Comparison of ENCODE assay signal across 8 cellular contexts in the genomic region with DNA sequence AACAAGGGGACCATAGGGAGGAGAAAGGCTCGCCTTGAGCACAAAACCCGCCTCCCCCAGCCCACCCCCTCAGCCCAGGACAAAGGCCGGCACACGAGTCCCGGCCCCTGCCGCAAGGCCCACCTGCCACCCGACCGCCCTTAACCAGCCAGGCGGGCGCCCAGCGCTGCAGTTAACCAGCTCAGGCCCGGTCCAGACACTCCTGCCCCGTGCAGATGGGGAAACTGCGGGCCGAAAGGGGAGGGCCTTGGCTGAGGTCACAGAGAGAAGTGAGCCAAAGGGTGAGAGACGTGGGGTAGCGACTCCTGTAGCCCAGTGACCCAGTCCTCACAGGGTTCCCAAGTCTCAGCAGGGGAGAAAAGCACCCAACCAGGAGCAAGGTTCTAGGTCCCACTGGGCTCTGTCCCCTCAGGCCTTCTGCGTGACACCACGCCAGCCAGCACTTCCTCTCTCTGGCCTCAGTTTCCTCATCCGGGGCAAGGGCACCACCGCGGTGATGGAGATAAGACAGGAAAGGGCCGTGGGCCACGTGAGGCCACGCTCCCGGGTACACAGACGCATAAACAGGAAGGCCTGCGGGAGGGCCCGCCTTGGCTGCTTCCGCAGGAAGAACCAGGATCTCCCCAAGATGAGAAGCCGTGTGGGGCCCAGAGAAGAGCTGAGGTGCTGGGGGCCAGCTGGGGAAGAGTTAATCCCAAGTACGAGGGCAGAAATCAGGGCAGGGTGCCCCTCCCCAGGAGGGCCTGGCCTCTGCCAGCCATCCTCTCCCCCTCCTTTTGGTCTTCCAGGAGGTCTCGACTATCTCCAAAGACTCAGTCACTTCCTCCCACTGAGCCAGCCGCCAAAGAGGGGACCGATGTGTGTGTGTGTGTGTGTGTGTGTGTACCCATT. TPM values are rescaled to one million over a fixed set of nuclear protein-coding genes. Genes with fewer than 3 reads are reported as not detected.
A peak's percentile ranks its signal among the peaks of the same experiment; 100 is the strongest.
DNase-seq lines count a peak whose midpoint lies in the region; ATAC-seq and TF ChIP-seq lines count a peak whose summit lies in the region.

No MANE protein-coding gene starts in this region.

- H3K27ac Mint-ChIP-seq in activated naive CD8-positive, alpha-beta T cell: peak overlapping the region; percentile 92
- no peak overlapping the region for H3K27ac Mint-ChIP-seq in GM23338

- no peak for TF ChIP-seq CTCF in GM23338 (conservative IDR thresholded peaks at IDR 0.05; ENCODE audit: low read depth in 2 of 2)

- H4K20me1 ChIP-seq in GM23338 (replicated peaks; ENCODE audit: insufficient read depth): no peaks in the 10 kb centered on the region

- H3K4me2 ChIP-seq in GM23338: no peak overlapping the region

- H3K4me3 ChIP-seq in GM23338: no peak overlapping the region

- DNase-seq in T follicular helper cell (ENCODE audit: low read depth) (peak; percentile 60), medulla oblongata (ENCODE audit: extremely low spot score) (peak; percentile 77), HEK293T (ENCODE audit: extremely low spot score) (no peak), GM23338 (ENCODE audit: low spot score) (no peak)
- peak; percentile 42 to 59 for DNase-seq in stimulated activated CD8-positive, alpha-beta memory T cell treated with anti-CD3 and anti-CD28 coated beads, Interleukin-2, amount 100 ng/mL, for 1 hour (ENCODE audit: low read depth in 2 of 2)

- H3K4me1 Mint-ChIP-seq in activated naive CD8-positive, alpha-beta T cell (ENCODE audit: low read depth): peaks cover 54% of the 10 kb centered on the region
- peaks cover 46% of the 10 kb centered on the region for H3K4me1 Mint-ChIP-seq in GM23338

- peaks cover 3% of the 10 kb centered on the region for H3K36me3 Mint-ChIP-seq in activated naive CD8-positive, alpha-beta T cell
- no peaks in the 10 kb centered on the region for H3K36me3 Mint-ChIP-seq in GM23338 (ENCODE audit: low read depth)

- no peaks in the 10 kb centered on the region for H3K9me3 Mint-ChIP-seq in activated naive CD8-positive, alpha-beta T cell (ENCODE audit: low read depth)
- H3K9me3 Mint-ChIP-seq in GM23338: no peaks in the 10 kb centered on the region

- peaks cover 22% of the 10 kb centered on the region; the same call in 1 of the 2 replicates for H3K4me1 ChIP-seq in GM23338 (ENCODE audit: insufficient read depth)

- no peaks in the 10 kb centered on the region for H3F3A ChIP-seq in GM23338 (replicated peaks; ENCODE audit: low read depth)

- H3K27ac ChIP-seq in GM23338 (ENCODE audit: low read depth): no peak overlapping the region

- peak overlapping the region; percentile 91 for H3K4me3 Mint-ChIP-seq in activated naive CD8-positive, alpha-beta T cell
- H3K4me3 Mint-ChIP-seq in GM23338: no peak overlapping the region

- H3K9me2 ChIP-seq in GM23338 (ENCODE audit: insufficient read depth): no peaks in the 10 kb centered on the region

- POLR2A ChIA-PET in HEK293T (lab: Yijun Ruan, JAX): no interaction called here

- H2AFZ ChIP-seq in GM23338: no peak overlapping the region

- CTCF ChIA-PET in HEK293T (lab: Yijun Ruan, JAX): no interaction called here

- H3K79me2 ChIP-seq in GM23338 (replicated peaks; ENCODE audit: insufficient read depth): no peaks in the 10 kb centered on the region

- no peaks in the 10 kb centered on the region for H3K36me3 ChIP-seq in GM23338 (ENCODE audit: insufficient read depth)

- ATAC-seq in GM21576 (IDR thresholded peaks at IDR 0.05; ENCODE audit: unreplicated experiment) (peak; percentile 41), GM23338 (no peak), HG02938 (IDR thresholded peaks at IDR 0.05; ENCODE audit: unreplicated experiment) (no peak)

- no peaks in the 10 kb centered on the region for H3K27me3 Mint-ChIP-seq in activated naive CD8-positive, alpha-beta T cell
- H3K27me3 Mint-ChIP-seq in GM23338 (ENCODE audit: insufficient read depth, low read depth, poor library complexity): peaks cover 15% of the 10 kb centered on the region

- no peaks in the 10 kb centered on the region for H3K27me3 ChIP-seq in GM23338 (ENCODE audit: insufficient read depth)

TF ChIP-seq in HEK293T, 16 proteins besides CTCF, POLR2A, EP300 and RAD21:
- TF ChIP-seq NFRKB (IDR thresholded peaks at IDR 0.05) (no peak), FOXM1 (IDR thresholded peaks at IDR 0.05; ENCODE audit: borderline replicate concordance) (no peak), BHLHE40 (IDR thresholded peaks at IDR 0.05; ENCODE audit: borderline replicate concordance) (no peak), CTBP1 (IDR thresholded peaks at IDR 0.05; ENCODE audit: borderline replicate concordance) (no peak), FOXK2 (IDR thresholded peaks at IDR 0.05) (no peak), L3MBTL2 (conservative IDR thresholded peaks at IDR 0.05) (no peak), ARNT (IDR thresholded peaks at IDR 0.05) (no peak), FOXA1 (IDR thresholded peaks at IDR 0.05) (no peak), TARDBP (IDR thresholded peaks at IDR 0.05) (no peak), LEF1 (IDR thresholded peaks at IDR 0.05; ENCODE audit: borderline replicate concordance) (no peak), HDGF (IDR thresholded peaks at IDR 0.05; ENCODE audit: borderline replicate concordance) (no peak), SUZ12 (IDR thresholded peaks at IDR 0.05) (no peak), ZNF384 (IDR thresholded peaks at IDR 0.05) (no peak), SP1 (IDR thresholded peaks at IDR 0.05) (no peak), ELF4 (IDR thresholded peaks at IDR 0.05) (no peak)
- TF ChIP-seq, protein P1, sequence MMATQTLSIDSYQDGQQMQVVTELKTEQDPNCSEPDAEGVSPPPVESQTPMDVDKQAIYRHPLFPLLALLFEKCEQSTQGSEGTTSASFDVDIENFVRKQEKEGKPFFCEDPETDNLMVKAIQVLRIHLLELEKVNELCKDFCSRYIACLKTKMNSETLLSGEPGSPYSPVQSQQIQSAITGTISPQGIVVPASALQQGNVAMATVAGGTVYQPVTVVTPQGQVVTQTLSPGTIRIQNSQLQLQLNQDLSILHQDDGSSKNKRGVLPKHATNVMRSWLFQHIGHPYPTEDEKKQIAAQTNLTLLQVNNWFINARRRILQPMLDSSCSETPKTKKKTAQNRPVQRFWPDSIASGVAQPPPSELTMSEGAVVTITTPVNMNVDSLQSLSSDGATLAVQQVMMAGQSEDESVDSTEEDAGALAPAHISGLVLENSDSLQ (IDR thresholded peaks at IDR 0.05): no peak

TF ChIP-seq in GM23338, 12 proteins besides CTCF, POLR2A, EP300 and RAD21 (continues in another document):
- TF ChIP-seq ZNF331 (CRISPR knock-in tag; IDR thresholded peaks at IDR 0.05; ENCODE audit: low read depth): no peak
- TF ChIP-seq, protein P2, sequence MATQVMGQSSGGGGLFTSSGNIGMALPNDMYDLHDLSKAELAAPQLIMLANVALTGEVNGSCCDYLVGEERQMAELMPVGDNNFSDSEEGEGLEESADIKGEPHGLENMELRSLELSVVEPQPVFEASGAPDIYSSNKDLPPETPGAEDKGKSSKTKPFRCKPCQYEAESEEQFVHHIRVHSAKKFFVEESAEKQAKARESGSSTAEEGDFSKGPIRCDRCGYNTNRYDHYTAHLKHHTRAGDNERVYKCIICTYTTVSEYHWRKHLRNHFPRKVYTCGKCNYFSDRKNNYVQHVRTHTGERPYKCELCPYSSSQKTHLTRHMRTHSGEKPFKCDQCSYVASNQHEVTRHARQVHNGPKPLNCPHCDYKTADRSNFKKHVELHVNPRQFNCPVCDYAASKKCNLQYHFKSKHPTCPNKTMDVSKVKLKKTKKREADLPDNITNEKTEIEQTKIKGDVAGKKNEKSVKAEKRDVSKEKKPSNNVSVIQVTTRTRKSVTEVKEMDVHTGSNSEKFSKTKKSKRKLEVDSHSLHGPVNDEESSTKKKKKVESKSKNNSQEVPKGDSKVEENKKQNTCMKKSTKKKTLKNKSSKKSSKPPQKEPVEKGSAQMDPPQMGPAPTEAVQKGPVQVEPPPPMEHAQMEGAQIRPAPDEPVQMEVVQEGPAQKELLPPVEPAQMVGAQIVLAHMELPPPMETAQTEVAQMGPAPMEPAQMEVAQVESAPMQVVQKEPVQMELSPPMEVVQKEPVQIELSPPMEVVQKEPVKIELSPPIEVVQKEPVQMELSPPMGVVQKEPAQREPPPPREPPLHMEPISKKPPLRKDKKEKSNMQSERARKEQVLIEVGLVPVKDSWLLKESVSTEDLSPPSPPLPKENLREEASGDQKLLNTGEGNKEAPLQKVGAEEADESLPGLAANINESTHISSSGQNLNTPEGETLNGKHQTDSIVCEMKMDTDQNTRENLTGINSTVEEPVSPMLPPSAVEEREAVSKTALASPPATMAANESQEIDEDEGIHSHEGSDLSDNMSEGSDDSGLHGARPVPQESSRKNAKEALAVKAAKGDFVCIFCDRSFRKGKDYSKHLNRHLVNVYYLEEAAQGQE (IDR thresholded peaks at IDR 0.05; ENCODE audit: unreplicated experiment): no peak
- no peak for TF ChIP-seq JUNB (IDR thresholded peaks at IDR 0.05; ENCODE audit: unreplicated experiment)
- TF ChIP-seq EZH2 (IDR thresholded peaks at IDR 0.05; ENCODE audit: low read depth, unreplicated experiment): no peak
- no peak for TF ChIP-seq ZNF114 (CRISPR knock-in tag; IDR thresholded peaks at IDR 0.05)
- no peak for TF ChIP-seq POLR2AphosphoS5 (IDR thresholded peaks at IDR 0.05; ENCODE audit: low read depth)
- no peak for TF ChIP-seq CREB1 (CRISPR knock-in tag; IDR thresholded peaks at IDR 0.05; ENCODE audit: low read depth)
- TF ChIP-seq, protein P3, sequence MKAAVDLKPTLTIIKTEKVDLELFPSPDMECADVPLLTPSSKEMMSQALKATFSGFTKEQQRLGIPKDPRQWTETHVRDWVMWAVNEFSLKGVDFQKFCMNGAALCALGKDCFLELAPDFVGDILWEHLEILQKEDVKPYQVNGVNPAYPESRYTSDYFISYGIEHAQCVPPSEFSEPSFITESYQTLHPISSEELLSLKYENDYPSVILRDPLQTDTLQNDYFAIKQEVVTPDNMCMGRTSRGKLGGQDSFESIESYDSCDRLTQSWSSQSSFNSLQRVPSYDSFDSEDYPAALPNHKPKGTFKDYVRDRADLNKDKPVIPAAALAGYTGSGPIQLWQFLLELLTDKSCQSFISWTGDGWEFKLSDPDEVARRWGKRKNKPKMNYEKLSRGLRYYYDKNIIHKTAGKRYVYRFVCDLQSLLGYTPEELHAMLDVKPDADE (IDR thresholded peaks at IDR 0.05): no peak
- TF ChIP-seq EZH2phosphoT487 (IDR thresholded peaks at IDR 0.05; ENCODE audit: unreplicated experiment): no peak
- no peak for TF ChIP-seq STAT1 (IDR thresholded peaks at IDR 0.05; ENCODE audit: unreplicated experiment)

RNA-seq across cellular contexts. Expression of a gene that starts 1.8 kb away (rescaled TPM):
- 1.9 and 3.8 TPM in 2 replicates for total RNA-seq in GM23338 (2014; rRNA removed; shearing (Covaris generic))
- polyA plus RNA-seq in GM23338 (2016; fragmentation: Nextera tagmentation; extraction: Ambion mirVana): 1.1 and 1.4 TPM in 2 replicates

RNA-seq across cellular contexts. Expression of a gene that starts 34.9 kb away (rescaled TPM):
- total RNA-seq in GM23338 (2014; rRNA removed; shearing (Covaris generic)): 17.0 and 17.2 TPM in 2 replicates
- 5.4 and 5.8 TPM in 2 replicates for polyA plus RNA-seq in GM23338 (2016; fragmentation: Nextera tagmentation; extraction: Ambion mirVana)

RNA-seq across cellular contexts. Expression of a gene that starts 57.1 kb away (rescaled TPM):
- total RNA-seq in GM23338 (2014; rRNA removed; shearing (Covaris generic)): 0.35 and 0.62 TPM in 2 replicates
- polyA plus RNA-seq in GM23338 (2016; fragmentation: Nextera tagmentation; extraction: Ambion mirVana): 0.18 and 0.23 TPM in 2 replicates

Comparison
In these comparisons a context has a peak if more than half of its experiments do, and no peak if none do; other contexts are left out.
1. DNase-seq: peak in T follicular helper cell (single experiment), medulla oblongata (single experiment) and stimulated activated CD8-positive, alpha-beta memory T cell treated with anti-CD3 and anti-CD28 coated beads, Interleukin-2, amount 100 ng/mL, for 1 hour (2 of 2); none in HEK293T (single experiment) and GM23338 (single experiment).